Comparison of ENCODE assay signal across 17 cellular contexts in the genomic region with DNA sequence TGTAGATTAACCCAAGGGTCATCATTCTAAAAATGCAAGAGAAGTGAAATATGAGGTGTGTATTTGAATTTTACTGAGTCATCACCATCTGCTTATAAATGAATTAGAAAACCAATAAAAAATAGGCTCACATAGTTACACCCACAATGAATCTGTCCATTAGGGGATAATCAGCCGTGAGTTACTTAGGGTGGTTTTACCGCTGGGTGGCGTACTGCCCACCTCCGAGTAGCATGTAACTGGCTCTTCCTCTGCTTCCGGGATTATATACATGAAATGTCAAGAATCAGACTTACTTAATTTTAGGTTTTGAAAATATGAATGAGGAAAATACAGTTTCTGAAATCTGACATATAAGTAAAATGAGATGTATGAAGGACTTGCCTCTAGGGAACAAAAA.
DNase-seq lines count a peak whose midpoint lies in the region; ATAC-seq, FAIRE-seq and TF ChIP-seq lines count a peak whose summit lies in the region.
"Had no signal": no experiment of that assay in that cellular context is flagged by ENCODE, and none has a peak within 500 bp of the region (broad histone marks: within the 10 kb centered on the region; RNA-seq: fewer than 3 reads in every experiment).

No MANE protein-coding gene starts in this region.

- H2BK120ac ChIP-seq in H1 (replicated peaks; ENCODE audit: low read depth, low read length): no peak overlapping the region

- H3K27ac Mint-ChIP-seq in activated naive CD4-positive, alpha-beta T cell treated with anti-CD3 and anti-CD28 coated beads for 36 hours: no peak overlapping the region
- H3K27ac Mint-ChIP-seq in activated naive CD4-positive, alpha-beta T cell treated with anti-CD3 and anti-CD28 coated beads, Interleukin-2, amount 10 ng/mL, durations not matched to agents 7 days and 5 days: no peak overlapping the region
- H3K27ac Mint-ChIP-seq: IgD-negative memory B cell had no signal

- H4K20me1 ChIP-seq in H1 (replicated peaks in 1 of 2; ENCODE audit: control insufficient read depth in 1 of 2, insufficient read depth in 2 of 2, low read length in 2 of 2) (no peaks in the 10 kb centered on the region), MM.1S (ENCODE audit: insufficient read depth, low read length) (no peaks in the 10 kb centered on the region)

- H4K8ac ChIP-seq in H1 (ENCODE audit: extremely low read depth, insufficient read depth, low read length): no peak overlapping the region

- H3K4me1 Mint-ChIP-seq in activated naive CD4-positive, alpha-beta T cell treated with anti-CD3 and anti-CD28 coated beads for 36 hours (ENCODE audit: low read depth): no peaks in the 10 kb centered on the region
- no peaks in the 10 kb centered on the region for H3K4me1 Mint-ChIP-seq in activated naive CD4-positive, alpha-beta T cell treated with anti-CD3 and anti-CD28 coated beads, Interleukin-2, amount 10 ng/mL, durations not matched to agents 7 days and 5 days
- H3K4me1 Mint-ChIP-seq: IgD-negative memory B cell had no signal

- no peaks in the 10 kb centered on the region for H3K27me3 Mint-ChIP-seq in activated naive CD4-positive, alpha-beta T cell treated with anti-CD3 and anti-CD28 coated beads for 36 hours (ENCODE audit: low read depth)
- no peaks in the 10 kb centered on the region for H3K27me3 Mint-ChIP-seq in activated naive CD4-positive, alpha-beta T cell treated with anti-CD3 and anti-CD28 coated beads, Interleukin-2, amount 10 ng/mL, durations not matched to agents 7 days and 5 days
- H3K27me3 Mint-ChIP-seq: IgD-negative memory B cell had no signal

- no peak for TF ChIP-seq EP300 in H1 (IDR thresholded peaks at IDR 0.05; ENCODE audit: borderline replicate concordance in 1 of 2, low read depth in 2 of 2, low read length in 2 of 2)

- H2BK5ac ChIP-seq in H1 (ENCODE audit: low read depth, low read length): no peak overlapping the region

- H3K56ac ChIP-seq in H1 (replicated peaks; ENCODE audit: insufficient read length, low read depth, low read length): no peak overlapping the region

- H3K36me3 Mint-ChIP-seq in activated naive CD4-positive, alpha-beta T cell treated with anti-CD3 and anti-CD28 coated beads for 36 hours (ENCODE audit: low read depth): no peaks in the 10 kb centered on the region
- H3K36me3 Mint-ChIP-seq in activated naive CD4-positive, alpha-beta T cell treated with anti-CD3 and anti-CD28 coated beads, Interleukin-2, amount 10 ng/mL, durations not matched to agents 7 days and 5 days: no peaks in the 10 kb centered on the region
- H3K36me3 Mint-ChIP-seq: IgD-negative memory B cell had no signal

- no peak overlapping the region for H4K91ac ChIP-seq in H1 (replicated peaks; ENCODE audit: insufficient read length, low read length)

- peak; percentile 6 for DNase-seq in activated naive CD4-positive, alpha-beta T cell treated with anti-CD3 and anti-CD28 coated beads for 36 hours
- DNase-seq in activated naive CD4-positive, alpha-beta T cell treated with anti-CD3 and anti-CD28 coated beads, Interleukin-2, amount 10 ng/mL, durations not matched to agents 7 days and 5 days: no peak
- DNase-seq in LoVo (ENCODE audit: low spot score) (peak; percentile 11), H1 (ENCODE audit: low read depth in 1 of 2, low spot score in 2 of 2) (peak; percentile 10 to 67), SK-N-DZ (ENCODE audit: low spot score) (no peak), MM.1S (no peak), RWPE1 (ENCODE audit: low spot score) (no peak)
- DNase-seq: activated CD8-positive, alpha-beta memory T cell treated with anti-CD3 and anti-CD28 coated beads for 24 hours; activated gamma-delta T cell treated with Interleukin-2 at 50 U/mL for 16 hours; brain microvascular endothelial cell; effector memory CD4-positive, alpha-beta T cell; EL; kidney glomerular epithelial cell; NCI-H2171 had no signal

- no peak overlapping the region for H3K9ac ChIP-seq in H1 (replicated peaks in 1 of 4; ENCODE audit: extremely low read depth in 1 of 4, low read depth in 3 of 4, low read length in 3 of 4)
- no peak overlapping the region for H3K9ac ChIP-seq in MM.1S (ENCODE audit: low read length)

- no peak overlapping the region for H2BK15ac ChIP-seq in H1 (ENCODE audit: low read length)

- CTCF ChIA-PET in activated naive CD4-positive, alpha-beta T cell treated with anti-CD3 and anti-CD28 coated beads for 36 hours (lab: Charles Lee): no interaction called here
- CTCF ChIA-PET in activated naive CD4-positive, alpha-beta T cell treated with anti-CD3 and anti-CD28 coated beads, Interleukin-2, amount 10 ng/mL, durations not matched to agents 7 days and 5 days (lab: Charles Lee): interaction anchor here (1.0 kb wide), 1 partner anchor 304 kb away, joined by 3 read pairs; no protein-coding TSS in a partner anchor
- CTCF ChIA-PET in H1 (lab: Charles Lee; ENCODE audit: partially characterized antibody) (interaction anchor here (0.8 to 3.6 kb wide), 20 partner anchors 8 to 806 kb away, joined by 3 to 41 read pairs (median 4); no protein-coding TSS in a partner anchor), RWPE1 (lab: Yijun Ruan, JAX) (no interaction called here)

- TF ChIP-seq CTCF in H1 (IDR thresholded peaks at IDR 0.05; ENCODE audit: control extremely low read depth in 1 of 3, insufficient read depth in 1 of 3, low read depth in 1 of 3, low read length in 3 of 3): peak; percentile 76 to 83 (median 81)
- TF ChIP-seq CTCF in MM.1S (IDR thresholded peaks at IDR 0.05; ENCODE audit: low read length): no peak
- no peak for TF ChIP-seq CTCF in RWPE1 (conservative IDR thresholded peaks at IDR 0.05; ENCODE audit: low read depth)

- WGBS in H1 (ENCODE audit: extremely low coverage in 1 of 2, insufficient coverage in 1 of 2, insufficient read length in 1 of 2, insufficient replicate concordance in 2 of 2, low coverage in 1 of 2, low lambda C conversion rate in 2 of 2, missing lambda C conversion rate in 1 of 2), 2 experiments: 46% methylated on average over 5 of the region's 5 CpGs; no CpG with 5 or more reads in 1 of the 2 experiments

- peak; percentile 90 for FAIRE-seq in H1 (lab: Jason Lieb, UNC)
- FAIRE-seq: frontal cortex had no signal

- TF ChIP-seq POLR2A in H1 (IDR thresholded peaks at IDR 0.05; ENCODE audit: control extremely low read depth in 1 of 2, low read depth in 2 of 2, low read length in 2 of 2): no peak

- no peak overlapping the region for H3K4me3 Mint-ChIP-seq in activated naive CD4-positive, alpha-beta T cell treated with anti-CD3 and anti-CD28 coated beads for 36 hours
- H3K4me3 Mint-ChIP-seq in activated naive CD4-positive, alpha-beta T cell treated with anti-CD3 and anti-CD28 coated beads, Interleukin-2, amount 10 ng/mL, durations not matched to agents 7 days and 5 days: no peak overlapping the region
- H3K4me3 Mint-ChIP-seq: IgD-negative memory B cell had no signal

- no peak overlapping the region for H3K18ac ChIP-seq in H1 (ENCODE audit: extremely low read depth, low read length)

- no peak overlapping the region for H3K23ac ChIP-seq in H1 (ENCODE audit: insufficient read length)

- no peak for ATAC-seq in GM21576 (IDR thresholded peaks at IDR 0.05; ENCODE audit: unreplicated experiment)

- no peaks in the 10 kb centered on the region for H3K9me2 ChIP-seq in MM.1S (replicated peaks; ENCODE audit: insufficient read depth, low read length)

- H2BK12ac ChIP-seq in H1 (ENCODE audit: low read depth, low read length): no peak overlapping the region

- H3K4me1 ChIP-seq in H1 (replicated peaks in 1 of 4; ENCODE audit: control insufficient read depth in 3 of 4, insufficient read depth in 4 of 4, low read length in 3 of 4): no peaks in the 10 kb centered on the region; a peak in 1 of 7 replicates
- H3K4me1 ChIP-seq in MM.1S (ENCODE audit: low read length): peaks cover 4% of the 10 kb centered on the region; the same call in 1 of the 2 replicates

- intact Hi-C loops in activated naive CD4-positive, alpha-beta T cell treated with anti-CD3 and anti-CD28 coated beads for 36 hours (cut with micrococcal nuclease): no loop called here

- H2BK20ac ChIP-seq in H1 (ENCODE audit: low read length): no peak overlapping the region

- POLR2A ChIA-PET in H1 (lab: Charles Lee; ENCODE audit: partially characterized antibody): no interaction called here
- POLR2A ChIA-PET in RWPE1 (lab: Yijun Ruan, JAX; ENCODE audit: low non-redundant PET): no interaction called here

- no peak overlapping the region for H3K4me2 ChIP-seq in H1 (ENCODE audit: insufficient read depth in 1 of 2, low read depth in 2 of 2, low read length in 2 of 2)
- H3K4me2 ChIP-seq in MM.1S (ENCODE audit: low read depth, low read length): no peak overlapping the region

- H3K14ac ChIP-seq in H1 (ENCODE audit: insufficient read length): no peak overlapping the region

- H2AFZ ChIP-seq in H1 (ENCODE audit: low read length): no peak overlapping the region
- H2AFZ ChIP-seq in MM.1S (ENCODE audit: low read length): no peak overlapping the region

- H3K9me3 Mint-ChIP-seq in activated naive CD4-positive, alpha-beta T cell treated with anti-CD3 and anti-CD28 coated beads for 36 hours: peaks cover 21% of the 10 kb centered on the region
- peaks cover 18% of the 10 kb centered on the region for H3K9me3 Mint-ChIP-seq in activated naive CD4-positive, alpha-beta T cell treated with anti-CD3 and anti-CD28 coated beads, Interleukin-2, amount 10 ng/mL, durations not matched to agents 7 days and 5 days

- no peak overlapping the region for H3K4ac ChIP-seq in H1 (replicated peaks; ENCODE audit: insufficient read length, low read depth, low read length)

- H3K4me3 ChIP-seq in H1 (ENCODE audit: extremely low read depth in 1 of 4, insufficient read depth in 2 of 4, low read depth in 3 of 4, low read length in 4 of 4): no peak overlapping the region
- H3K4me3 ChIP-seq in MM.1S (ENCODE audit: low read length): no peak overlapping the region

- no peak overlapping the region for H4K5ac ChIP-seq in H1 (ENCODE audit: insufficient read length, low read depth, low read length)

- H3K27ac ChIP-seq in H1 (ENCODE audit: low read depth, low read length): no peak overlapping the region
- no peak overlapping the region for H3K27ac ChIP-seq in MM.1S (ENCODE audit: low read length)
- no peak overlapping the region for H3K27ac ChIP-seq in RWPE1
- H3K27ac ChIP-seq: brain microvascular endothelial cell had no signal

- H3K27me3 ChIP-seq in H1 (replicated peaks in 1 of 4; ENCODE audit: control insufficient read depth in 3 of 4, extremely low read depth in 1 of 4, insufficient read depth in 3 of 4, low read length in 3 of 4): no peaks in the 10 kb centered on the region
- H3K27me3 ChIP-seq in MM.1S (replicated peaks; ENCODE audit: insufficient read depth, low read length): no peaks in the 10 kb centered on the region
- H3K27me3 ChIP-seq: brain microvascular endothelial cell had no signal

- peaks cover 4% of the 10 kb centered on the region; the same call in 1 of the 2 replicates for H3F3A ChIP-seq in MM.1S (ENCODE audit: insufficient read depth, low read length)

- no peaks in the 10 kb centered on the region for H3K36me3 ChIP-seq in H1 (ENCODE audit: control insufficient read depth in 2 of 4, insufficient read depth in 4 of 4, low read length in 3 of 4)
- H3K36me3 ChIP-seq in MM.1S (replicated peaks; ENCODE audit: insufficient read depth, low read length): no peaks in the 10 kb centered on the region
- H3K36me3 ChIP-seq: brain microvascular endothelial cell had no signal

- H2AK5ac ChIP-seq in H1 (ENCODE audit: low read depth, low read length): no peak overlapping the region

- TF ChIP-seq RAD21 in H1 (IDR thresholded peaks at IDR 0.05 in 1 of 2, conservative IDR thresholded peaks at IDR 0.05 in 1 of 2; ENCODE audit: low read depth in 2 of 2, low read length in 2 of 2): peak; percentile 67 to 74

- H3K9me3 ChIP-seq in H1 (ENCODE audit: insufficient read depth in 2 of 2, low read depth in 1 of 2, low read length in 1 of 2) (no peaks in the 10 kb centered on the region), MM.1S (replicated peaks; ENCODE audit: insufficient read depth, low read length) (no peaks in the 10 kb centered on the region)

- H3K79me1 ChIP-seq in H1 (ENCODE audit: low read depth, low read length): no peaks in the 10 kb centered on the region

- H3K79me2 ChIP-seq in H1 (ENCODE audit: control insufficient read depth in 1 of 2, insufficient read depth in 2 of 2, low read length in 2 of 2) (no peaks in the 10 kb centered on the region), MM.1S (ENCODE audit: low read length) (no peaks in the 10 kb centered on the region)

- no peaks in the 10 kb centered on the region for H3K23me2 ChIP-seq in H1 (ENCODE audit: low read depth, low read length)

Comparison
In these comparisons a context has a peak if more than half of its experiments do, and no peak if none do; other contexts are left out.
1. DNase-seq: peak in activated naive CD4-positive, alpha-beta T cell treated with anti-CD3 and anti-CD28 coated beads for 36 hours (single experiment), LoVo (single experiment) and H1 (2 of 2); none in activated naive CD4-positive, alpha-beta T cell treated with anti-CD3 and anti-CD28 coated beads, Interleukin-2, amount 10 ng/mL, durations not matched to agents 7 days and 5 days (single experiment), SK-N-DZ (single experiment), MM.1S (single experiment) and RWPE1 (single experiment).
2. CTCF ChIA-PET loops: an anchor here in activated naive CD4-positive, alpha-beta T cell treated with anti-CD3 and anti-CD28 coated beads, Interleukin-2, amount 10 ng/mL, durations not matched to agents 7 days and 5 days (1.0 kb wide) and H1 (0.8 to 3.6 kb wide); none called in activated naive CD4-positive, alpha-beta T cell treated with anti-CD3 and anti-CD28 coated beads for 36 hours and RWPE1.
3. CTCF ChIP-seq: peak in H1 (3 of 3); none in MM.1S (single experiment) and RWPE1 (single experiment).